In genomic region chr7:13851756-13852155, GRCh38 we compare ENCODE assay signal across 12 cellular contexts.
A peak's percentile ranks its signal among the peaks of the same experiment; 100 is the strongest.
DNase-seq lines count a peak whose midpoint lies in the region; FAIRE-seq and TF ChIP-seq lines count a peak whose summit lies in the region.
"Had no signal": no experiment of that assay in that cellular context is flagged by ENCODE, and none has a peak within 500 bp of the region (broad histone marks: within the 10 kb centered on the region; RNA-seq: fewer than 3 reads in every experiment).

No MANE protein-coding gene starts in this region.

- no peak overlapping the region for H3K27ac ChIP-seq in small intestine (ENCODE audit: low read depth in 1 of 2, low read length in 1 of 2)
- H3K27ac ChIP-seq: spleen had no signal

- H3K4me1 ChIP-seq in small intestine (ENCODE audit: control insufficient read depth in 2 of 2, insufficient read depth in 1 of 2, low read depth in 1 of 2, low read length in 1 of 2), result no peaks in the 10 kb centered on the region

- TF ChIP-seq CTCF in HFFc6 (IDR thresholded peaks at IDR 0.05) (no peak), fibroblast of mammary gland (conservative IDR thresholded peaks at IDR 0.05; ENCODE audit: control insufficient read depth, insufficient read depth, low read depth, low read length) (no peak)

- in situ Hi-C loops in ACHN (cut with HindIII; ENCODE audit: low pct_ligation_motif_present, low pct_unique_long_range_greater_than_20kb, low sequenced_read_pairs), result no loop called here

- H3K36me3 ChIP-seq in small intestine (ENCODE audit: control insufficient read depth in 2 of 2, insufficient read depth in 2 of 2, low read length in 2 of 2), result no peaks in the 10 kb centered on the region
- H3K36me3 ChIP-seq: spleen had no signal

- no peaks in the 10 kb centered on the region for H3K9me3 Mint-ChIP-seq in HFFc6

- peaks cover 15% of the 10 kb centered on the region for H3K36me3 Mint-ChIP-seq in HFFc6 (ENCODE audit: low read depth)
- H3K36me3 Mint-ChIP-seq: activated CD8-positive, alpha-beta memory T cell treated with anti-CD3 and anti-CD28 coated beads, Interleukin-2, amount 10 ng/mL, durations not matched to agents 7 days and 5 days; naive B cell had no signal

- WGBS in small intestine, 3 donors, result 69 to 85% (median 81%) methylated on average over 4 of the region's 4 CpGs

- no peaks in the 10 kb centered on the region for H3K27me3 ChIP-seq in small intestine (ENCODE audit: control insufficient read depth in 2 of 2, insufficient read depth in 2 of 2, low read length in 2 of 2)
- H3K27me3 ChIP-seq: spleen had no signal

- H3K4me3 ChIP-seq in fibroblast of mammary gland (ENCODE audit: control insufficient read depth, low read depth, low read length), result no peak overlapping the region
- no peak overlapping the region for H3K4me3 ChIP-seq in small intestine (ENCODE audit: low read depth in 1 of 2, low read length in 2 of 2)
- H3K4me3 ChIP-seq: K562, spleen had no signal

- H3K9me3 ChIP-seq in small intestine (ENCODE audit: control insufficient read depth, low read depth), result no peaks in the 10 kb centered on the region
- H3K9me3 ChIP-seq: spleen had no signal

- peak overlapping the region; percentile 36; the same call in 1 of the 2 replicates for H3K27ac Mint-ChIP-seq in HFFc6
- H3K27ac Mint-ChIP-seq: activated CD8-positive, alpha-beta memory T cell treated with anti-CD3 and anti-CD28 coated beads, Interleukin-2, amount 10 ng/mL, durations not matched to agents 7 days and 5 days; naive B cell had no signal

- H3K4me3 Mint-ChIP-seq in HFFc6, result no peak overlapping the region
- H3K4me3 Mint-ChIP-seq: activated CD8-positive, alpha-beta memory T cell treated with anti-CD3 and anti-CD28 coated beads, Interleukin-2, amount 10 ng/mL, durations not matched to agents 7 days and 5 days; naive B cell had no signal

- peaks cover 60% of the 10 kb centered on the region for H3K4me1 Mint-ChIP-seq in HFFc6 (ENCODE audit: low read depth)

- DNase-seq in HFFc6 (peak; percentile 65), NCI-H226 (peak; percentile 57), fibroblast of mammary gland (ENCODE audit: low read depth) (peak; percentile 61), renal cortical epithelial cell (ENCODE audit: low read depth) (peak; percentile 56), ACHN (no peak), T-helper 2 cell (no peak), small intestine (no peak)
- DNase-seq: activated CD8-positive, alpha-beta memory T cell treated with anti-CD3 and anti-CD28 coated beads, Interleukin-2, amount 10 ng/mL, durations not matched to agents 7 days and 5 days; anterior cingulate cortex; naive B cell; spleen had no signal

- 0 out of 2 replicates have a peak, but pooled peaks cover 2% of the 10 kb centered on the region for H3K27me3 Mint-ChIP-seq in HFFc6 (ENCODE audit: insufficient read depth)
- H3K27me3 Mint-ChIP-seq: activated CD8-positive, alpha-beta memory T cell treated with anti-CD3 and anti-CD28 coated beads, Interleukin-2, amount 10 ng/mL, durations not matched to agents 7 days and 5 days; naive B cell had no signal

- no peak for FAIRE-seq in small intestine (lab: Jason Lieb, UNC)

Comparison
In these comparisons a context has a peak if more than half of its experiments do, and no peak if none do; other contexts are left out.
1. DNase-seq: peak in HFFc6 (single experiment), NCI-H226 (single experiment), fibroblast of mammary gland (single experiment) and renal cortical epithelial cell (single experiment); none in ACHN (single experiment), T-helper 2 cell (0 of 5) and small intestine (single experiment).